Comparison of ENCODE assay signal across 8 cellular contexts in genomic region chr2:64654993-64655666, GRCh38. TPM values are rescaled to one million over a fixed set of nuclear protein-coding genes. Genes with fewer than 3 reads are reported as not detected.
DNase-seq lines count a peak whose midpoint lies in the region; ATAC-seq and TF ChIP-seq lines count a peak whose summit lies in the region.

No MANE protein-coding gene starts in this region.

- no peak for TF ChIP-seq POLR2A in ovary (IDR thresholded peaks at IDR 0.05)

- H3K9me3 ChIP-seq in SJCRH30 (replicated peaks) (no peaks in the 10 kb centered on the region), ovary (no peaks in the 10 kb centered on the region)
- H3K9me3 ChIP-seq in effector memory CD4-positive, alpha-beta T cell (ENCODE audit: control insufficient read depth, low read length), result no peaks in the 10 kb centered on the region

- no peak for DNase-seq in AG09309 (ENCODE audit: low read depth)
- peak; percentile 37 to 49 for DNase-seq in SJCRH30
- DNase-seq in effector memory CD4-positive, alpha-beta T cell, result no peak
- DNase-seq in ovary, result no peak
- DNase-seq in sciatic nerve (ENCODE audit: low spot score), result no peak
- DNase-seq in SW480 (ENCODE audit: low spot score), result no peak
- no peak for DNase-seq in T-helper 9 cell

- H3K27ac ChIP-seq in SJCRH30 (peak overlapping the region; percentile 99), ovary (peak overlapping the region in 1 of 2 donors; percentile 93)
- peak overlapping the region; percentile 75 for H3K27ac ChIP-seq in effector memory CD4-positive, alpha-beta T cell (ENCODE audit: insufficient read depth, low read length, poor library complexity, severe bottlenecking)

- H3K4me1 ChIP-seq in SJCRH30, result peaks cover 33% of the 10 kb centered on the region
- H3K4me1 ChIP-seq in effector memory CD4-positive, alpha-beta T cell (ENCODE audit: control insufficient read depth, insufficient read depth, low read length, poor library complexity, severe bottlenecking), result peaks cover 14% of the 10 kb centered on the region
- peaks cover 7% of the 10 kb centered on the region for H3K4me1 ChIP-seq in ovary (ENCODE audit: insufficient read depth)

- ATAC-seq in sciatic nerve, result no peak

- H3K27me3 ChIP-seq in SJCRH30 (no peaks in the 10 kb centered on the region), ovary (no peaks in the 10 kb centered on the region)
- H3K27me3 ChIP-seq in effector memory CD4-positive, alpha-beta T cell (replicated peaks; ENCODE audit: control insufficient read depth, insufficient read depth, low read length, poor library complexity, severe bottlenecking), result no peaks in the 10 kb centered on the region

- H3K36me3 ChIP-seq in SJCRH30 (no peaks in the 10 kb centered on the region), ovary (no peaks in the 10 kb centered on the region)
- no peaks in the 10 kb centered on the region for H3K36me3 ChIP-seq in effector memory CD4-positive, alpha-beta T cell (ENCODE audit: control insufficient read depth, insufficient read depth, low read length)

- TF ChIP-seq CTCF in AG09309 (IDR thresholded peaks at IDR 0.05; ENCODE audit: control insufficient read depth, insufficient read depth, low read depth, low read length, missing control alignments), result peak; percentile 35
- TF ChIP-seq CTCF in GM12873 (IDR thresholded peaks at IDR 0.05; ENCODE audit: insufficient read depth, low read depth, low read length, missing control alignments), result peak; percentile 43
- no peak for TF ChIP-seq CTCF in ovary (IDR thresholded peaks at IDR 0.05)

- TF ChIP-seq EP300 in ovary (IDR thresholded peaks at IDR 0.05), result no peak

- intact Hi-C loops in ovary (cut with DNase I) (loop anchor here in 3 of 4 donors (5.0 kb wide), 3 partner anchors 97 to 207 kb away; no protein-coding TSS in a partner anchor), sciatic nerve (cut with DNase I) (loop anchor here (5.0 kb wide), 1 partner anchor 97 kb away; no protein-coding TSS in a partner anchor)

- 55 to 61% (median 59%) methylated on average over 7 of the region's 7 CpGs for WGBS in ovary, 3 donors

- peak overlapping the region; percentile 79 for H3K4me3 ChIP-seq in AG09309 (ENCODE audit: control insufficient read depth, low read depth, low read length)
- H3K4me3 ChIP-seq in SJCRH30, result peak overlapping the region; percentile 95
- H3K4me3 ChIP-seq in effector memory CD4-positive, alpha-beta T cell (ENCODE audit: insufficient read depth, low read depth, low read length, poor library complexity, severe bottlenecking), result peak overlapping the region; percentile 70
- peak overlapping the region; percentile 85 for H3K4me3 ChIP-seq in ovary

RNA-seq across cellular contexts. Expression of gene SERTAD2, which starts 1.4 kb away (rescaled TPM):
- total RNA-seq in SJCRH30 (2014; rRNA removed; shearing (Covaris generic)), result 30.9 and 34.7 TPM in 2 replicates
- total RNA-seq in ovary (10 to 100 TPM; 11.0 to 26.8 (median 21.8) TPM), sciatic nerve (25.5 TPM)
- 10 to 100 TPM in 1 of 2 donors, 1 to 10 TPM in 1; 9.9 to 20.8 TPM for polyA plus RNA-seq in ovary

Comparison
In these comparisons a context has a peak if more than half of its experiments do, and no peak if none do; other contexts are left out.
1. DNase-seq: peak in SJCRH30 (2 of 2); none in AG09309 (single experiment), effector memory CD4-positive, alpha-beta T cell (0 of 3), ovary (0 of 5), sciatic nerve (single experiment), SW480 (single experiment) and T-helper 9 cell (single experiment).
2. CTCF ChIP-seq: peak in AG09309 (single experiment) and GM12873 (single experiment); none in ovary (0 of 3).
3. Peak in every context shown above with its lines, with median percentiles within 50 percentile points of each other: H3K4me3 ChIP-seq.